In the genomic region with DNA sequence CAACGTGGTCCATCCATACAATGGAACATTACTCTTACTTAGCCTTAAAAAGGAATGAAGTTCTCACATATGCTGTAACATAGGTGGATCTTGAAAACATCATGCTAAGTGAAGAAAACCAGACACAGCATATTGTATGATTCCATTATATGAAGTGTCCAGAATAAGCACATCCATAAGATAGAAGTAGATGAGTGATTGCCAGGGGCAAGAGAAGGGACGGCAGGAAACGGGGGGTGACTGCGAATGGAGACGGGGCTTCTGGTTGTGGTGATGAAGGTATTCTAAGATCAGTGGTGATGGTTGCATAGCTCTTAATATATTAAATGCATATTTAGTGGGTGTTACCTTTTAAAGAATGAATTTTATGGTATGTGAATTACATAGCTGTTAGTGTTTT, we compare ENCODE assay signal across 19 cellular contexts. TPM values are rescaled to one million over a fixed set of nuclear protein-coding genes. Genes with fewer than 3 reads are reported as not detected.
DNase-seq lines count a peak whose midpoint lies in the region; ATAC-seq and TF ChIP-seq lines count a peak whose summit lies in the region.
"Had no signal": no experiment of that assay in that cellular context is flagged by ENCODE, and none has a peak within 500 bp of the region (broad histone marks: within the 10 kb centered on the region; RNA-seq: fewer than 3 reads in every experiment).

No MANE protein-coding gene starts in this region.

- TF ChIP-seq CTCF in endothelial cell (IDR thresholded peaks at IDR 0.05; ENCODE audit: unreplicated experiment) (no peak), lower lobe of right lung (IDR thresholded peaks at IDR 0.05) (no peak), sigmoid colon (IDR thresholded peaks at IDR 0.05) (no peak)

- H3K27me3 ChIP-seq in CD4-positive, CD25-positive, alpha-beta regulatory T cell (ENCODE audit: control insufficient read depth, insufficient read depth, low read length), result no peaks in the 10 kb centered on the region
- H3K27me3 ChIP-seq in lower lobe of right lung (ENCODE audit: low read depth), result no peaks in the 10 kb centered on the region
- no peaks in the 10 kb centered on the region for H3K27me3 ChIP-seq in sigmoid colon

- TF ChIP-seq EP300 in sigmoid colon (IDR thresholded peaks at IDR 0.05), result no peak

- 95 to 97% methylated on average over 5 of the region's 5 CpGs for WGBS in sigmoid colon, 2 donors

- peaks cover 75% of the 10 kb centered on the region for H3K36me3 ChIP-seq in CD4-positive, CD25-positive, alpha-beta regulatory T cell (ENCODE audit: control insufficient read depth, insufficient read depth, low read length)
- H3K36me3 ChIP-seq in lower lobe of right lung (peaks cover 89% of the 10 kb centered on the region), sigmoid colon (peaks cover 0 to 80% (median 11%) of the 10 kb centered on the region in 4 donors)

- no peak for DNase-seq in activated CD4-positive, alpha-beta T cell treated with anti-CD3 and anti-CD28 coated beads for 36 hours
- DNase-seq in activated CD4-positive, alpha-beta T cell treated with anti-CD3 and anti-CD28 coated beads, Interleukin-2, amount 50 U/mL, for 1 hour, result no peak
- DNase-seq in CD4-positive, CD25-positive, alpha-beta regulatory T cell, result no peak
- DNase-seq in endothelial cell (ENCODE audit: low spot score), result no peak
- no peak for DNase-seq in cardiac septum (ENCODE audit: low spot score)
- DNase-seq in lower lobe of right lung, result no peak
- no peak for DNase-seq in sigmoid colon
- DNase-seq: AML-193; CD4-positive, alpha-beta memory T cell; DMS153; DMS79; GDM1; HCEC 1CT had no signal

- POLR2A ChIA-PET in activated CD4-positive, alpha-beta T cell treated with anti-CD3 and anti-CD28 coated beads for 36 hours (lab: Charles Lee), result no interaction called here

- no peak overlapping the region for H3K4me3 ChIP-seq in CD4-positive, CD25-positive, alpha-beta regulatory T cell (ENCODE audit: low read depth, low read length)
- H3K4me3 ChIP-seq in lower lobe of right lung (no peak overlapping the region), sigmoid colon (no peak overlapping the region)
- H3K4me3 ChIP-seq: A549, GM23338 had no signal

- CTCF ChIA-PET in activated CD4-positive, alpha-beta T cell treated with anti-CD3 and anti-CD28 coated beads for 36 hours (lab: Charles Lee), result no interaction called here

- no peaks in the 10 kb centered on the region for H3K4me1 ChIP-seq in CD4-positive, CD25-positive, alpha-beta regulatory T cell (ENCODE audit: control insufficient read depth, insufficient read depth, low read length, poor library complexity, severe bottlenecking)
- H3K4me1 ChIP-seq in lower lobe of right lung (no peaks in the 10 kb centered on the region), sigmoid colon (no peaks in the 10 kb centered on the region)
- H3K4me1 ChIP-seq: A549 had no signal

- peaks cover 62% of the 10 kb centered on the region for H3K36me3 Mint-ChIP-seq in activated CD4-positive, alpha-beta T cell treated with anti-CD3 and anti-CD28 coated beads for 36 hours (ENCODE audit: low read depth)
- H3K36me3 Mint-ChIP-seq in CD4-positive, CD25-positive, alpha-beta regulatory T cell, result peaks cover 39% of the 10 kb centered on the region
- peaks cover 20% of the 10 kb centered on the region for H3K36me3 Mint-ChIP-seq in endothelial cell (ENCODE audit: low read depth, unreplicated experiment)

- no peaks in the 10 kb centered on the region for H3K27me3 Mint-ChIP-seq in activated CD4-positive, alpha-beta T cell treated with anti-CD3 and anti-CD28 coated beads for 36 hours
- H3K27me3 Mint-ChIP-seq in CD4-positive, CD25-positive, alpha-beta regulatory T cell, result no peaks in the 10 kb centered on the region
- H3K27me3 Mint-ChIP-seq in endothelial cell (ENCODE audit: unreplicated experiment), result no peaks in the 10 kb centered on the region
- H3K27me3 Mint-ChIP-seq: CD4-positive, alpha-beta memory T cell had no signal

- no peak overlapping the region for H3K27ac ChIP-seq in CD4-positive, CD25-positive, alpha-beta regulatory T cell (ENCODE audit: insufficient read depth, low read length, poor library complexity, severe bottlenecking)
- H3K27ac ChIP-seq in lower lobe of right lung (no peak overlapping the region), sigmoid colon (no peak overlapping the region)
- H3K27ac ChIP-seq: 22Rv1, A549, C4-2B, HL-60 had no signal

- TF ChIP-seq POLR2A in sigmoid colon (IDR thresholded peaks at IDR 0.05), result no peak

- no peak for ATAC-seq in activated CD4-positive, alpha-beta T cell treated with anti-CD3 and anti-CD28 coated beads for 36 hours
- no peak for ATAC-seq in CD4-positive, CD25-positive, alpha-beta regulatory T cell (ENCODE audit: low read depth in 2 of 2)
- ATAC-seq in SK-N-SH treated with all-trans-retinoic acid at 6 μM for 48 hours, result no peak
- no peak for ATAC-seq in lower lobe of right lung
- ATAC-seq: A549, GM23338 had no signal

- peaks cover 0 to 7% of the 10 kb centered on the region in 2 experiments for H3K9me3 ChIP-seq in CD4-positive, CD25-positive, alpha-beta regulatory T cell (ENCODE audit: control insufficient read depth in 2 of 2, low read length in 2 of 2)
- no peaks in the 10 kb centered on the region for H3K9me3 ChIP-seq in lower lobe of right lung
- no peaks in the 10 kb centered on the region for H3K9me3 ChIP-seq in sigmoid colon
- H3K9me3 ChIP-seq: A549 had no signal

- intact Hi-C loops in activated CD4-positive, alpha-beta T cell treated with anti-CD3 and anti-CD28 coated beads for 36 hours (cut with DNase I, micrococcal nuclease), result loop anchor here in 1 of 2 experiments (2.0 kb wide), 1 partner anchor 20 kb away; no protein-coding TSS in a partner anchor
- intact Hi-C loops in cardiac septum (cut with DNase I) (no loop called here), lower lobe of right lung (cut with DNase I) (no loop called here), sigmoid colon (cut with DNase I) (no loop called here)

- H3K4me3 Mint-ChIP-seq in activated CD4-positive, alpha-beta T cell treated with anti-CD3 and anti-CD28 coated beads for 36 hours, result no peak overlapping the region
- no peak overlapping the region for H3K4me3 Mint-ChIP-seq in CD4-positive, CD25-positive, alpha-beta regulatory T cell
- no peak overlapping the region for H3K4me3 Mint-ChIP-seq in endothelial cell (ENCODE audit: unreplicated experiment)
- H3K4me3 Mint-ChIP-seq: CD4-positive, alpha-beta memory T cell; GM23338 had no signal

- no peaks in the 10 kb centered on the region for H3K4me1 Mint-ChIP-seq in activated CD4-positive, alpha-beta T cell treated with anti-CD3 and anti-CD28 coated beads for 36 hours
- peaks cover 10 to 15% (median 14%) of the 10 kb centered on the region in 4 donors for H3K4me1 Mint-ChIP-seq in CD4-positive, CD25-positive, alpha-beta regulatory T cell
- H3K4me1 Mint-ChIP-seq in endothelial cell (ENCODE audit: unreplicated experiment), result no peaks in the 10 kb centered on the region
- H3K4me1 Mint-ChIP-seq: GM23338 had no signal

- peaks cover 8% of the 10 kb centered on the region for H3K9me3 Mint-ChIP-seq in activated CD4-positive, alpha-beta T cell treated with anti-CD3 and anti-CD28 coated beads for 36 hours (ENCODE audit: low read depth)
- peaks cover 0 to 15% (median 4%) of the 10 kb centered on the region in 7 donors for H3K9me3 Mint-ChIP-seq in CD4-positive, CD25-positive, alpha-beta regulatory T cell
- H3K9me3 Mint-ChIP-seq in endothelial cell (ENCODE audit: unreplicated experiment), result no peaks in the 10 kb centered on the region
- H3K9me3 Mint-ChIP-seq: GM23338 had no signal

- peak overlapping the region; percentile 64 for H3K27ac Mint-ChIP-seq in activated CD4-positive, alpha-beta T cell treated with anti-CD3 and anti-CD28 coated beads for 36 hours
- peak overlapping the region in 2 of 3 donors; percentile 1 to 70 for H3K27ac Mint-ChIP-seq in CD4-positive, CD25-positive, alpha-beta regulatory T cell
- peak overlapping the region; percentile 50 for H3K27ac Mint-ChIP-seq in endothelial cell (ENCODE audit: unreplicated experiment)
- H3K27ac Mint-ChIP-seq: GM23338 had no signal

TF ChIP-seq in SK-N-SH treated with all-trans-retinoic acid at 6 μM for 48 hours, 23 proteins besides CTCF, POLR2A, EP300 and RAD21:
- TF ChIP-seq TCF4 (CRISPR knock-in tag; IDR thresholded peaks at IDR 0.05; ENCODE audit: borderline replicate concordance) (peak; percentile 11; the same call in 1 of the 2 replicates), POU6F1 (CRISPR knock-in tag; IDR thresholded peaks at IDR 0.05; ENCODE audit: borderline replicate concordance, low read depth) (no peak)

RNA-seq across cellular contexts. Expression of gene UBE3C, which starts 29.8 kb away (rescaled TPM):
- total RNA-seq in activated CD4-positive, alpha-beta T cell treated with anti-CD3 and anti-CD28 coated beads for 36 hours, result 10 to 100 TPM; 53.9 to 60.7 TPM
- total RNA-seq in CD4-positive, CD25-positive, alpha-beta regulatory T cell, result 60.3 TPM
- 10 to 100 TPM; 25.2 to 30.1 (median 29.0) TPM for polyA plus RNA-seq in CD4-positive, CD25-positive, alpha-beta regulatory T cell
- total RNA-seq in endothelial cell (ENCODE audit: unreplicated experiment) (54.2 TPM), cardiac septum (50.8 TPM), lower lobe of right lung (55.7 TPM), sigmoid colon (10 to 100 TPM; 55.7 to 84.2 (median 70.5) TPM)
- 10 to 100 TPM; 21.0 to 32.6 (median 31.1) TPM for polyA plus RNA-seq in sigmoid colon
